In the genomic region with DNA sequence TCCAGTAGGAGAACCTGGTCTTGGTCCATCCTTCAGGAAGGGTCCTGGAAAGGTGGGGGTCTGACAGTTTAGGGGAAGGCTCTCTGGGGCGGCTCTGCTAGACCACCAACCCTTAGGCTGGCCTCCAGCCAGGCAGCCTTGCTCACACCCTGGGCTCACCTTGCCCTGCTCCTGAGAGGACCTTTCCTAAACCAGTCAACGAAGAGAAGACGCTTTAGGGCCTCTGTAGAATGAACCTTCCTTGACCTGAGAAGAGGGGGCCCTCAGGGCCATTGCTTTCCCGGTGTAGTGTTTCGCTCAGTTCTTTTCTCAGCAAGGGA, we compare ENCODE assay signal across 1 cellular context.
TF ChIP-seq lines count a peak whose summit lies in the region.

No MANE protein-coding gene starts in this region.

TF ChIP-seq in GM23338, 12 proteins besides CTCF, POLR2A, EP300 and RAD21:
- no peak for TF ChIP-seq ZNF114 (CRISPR knock-in tag; IDR thresholded peaks at IDR 0.05)
- TF ChIP-seq EZH2 (IDR thresholded peaks at IDR 0.05; ENCODE audit: low read depth, unreplicated experiment): no peak
- TF ChIP-seq, protein P1, sequence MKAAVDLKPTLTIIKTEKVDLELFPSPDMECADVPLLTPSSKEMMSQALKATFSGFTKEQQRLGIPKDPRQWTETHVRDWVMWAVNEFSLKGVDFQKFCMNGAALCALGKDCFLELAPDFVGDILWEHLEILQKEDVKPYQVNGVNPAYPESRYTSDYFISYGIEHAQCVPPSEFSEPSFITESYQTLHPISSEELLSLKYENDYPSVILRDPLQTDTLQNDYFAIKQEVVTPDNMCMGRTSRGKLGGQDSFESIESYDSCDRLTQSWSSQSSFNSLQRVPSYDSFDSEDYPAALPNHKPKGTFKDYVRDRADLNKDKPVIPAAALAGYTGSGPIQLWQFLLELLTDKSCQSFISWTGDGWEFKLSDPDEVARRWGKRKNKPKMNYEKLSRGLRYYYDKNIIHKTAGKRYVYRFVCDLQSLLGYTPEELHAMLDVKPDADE (IDR thresholded peaks at IDR 0.05): no peak
- TF ChIP-seq, protein P2, sequence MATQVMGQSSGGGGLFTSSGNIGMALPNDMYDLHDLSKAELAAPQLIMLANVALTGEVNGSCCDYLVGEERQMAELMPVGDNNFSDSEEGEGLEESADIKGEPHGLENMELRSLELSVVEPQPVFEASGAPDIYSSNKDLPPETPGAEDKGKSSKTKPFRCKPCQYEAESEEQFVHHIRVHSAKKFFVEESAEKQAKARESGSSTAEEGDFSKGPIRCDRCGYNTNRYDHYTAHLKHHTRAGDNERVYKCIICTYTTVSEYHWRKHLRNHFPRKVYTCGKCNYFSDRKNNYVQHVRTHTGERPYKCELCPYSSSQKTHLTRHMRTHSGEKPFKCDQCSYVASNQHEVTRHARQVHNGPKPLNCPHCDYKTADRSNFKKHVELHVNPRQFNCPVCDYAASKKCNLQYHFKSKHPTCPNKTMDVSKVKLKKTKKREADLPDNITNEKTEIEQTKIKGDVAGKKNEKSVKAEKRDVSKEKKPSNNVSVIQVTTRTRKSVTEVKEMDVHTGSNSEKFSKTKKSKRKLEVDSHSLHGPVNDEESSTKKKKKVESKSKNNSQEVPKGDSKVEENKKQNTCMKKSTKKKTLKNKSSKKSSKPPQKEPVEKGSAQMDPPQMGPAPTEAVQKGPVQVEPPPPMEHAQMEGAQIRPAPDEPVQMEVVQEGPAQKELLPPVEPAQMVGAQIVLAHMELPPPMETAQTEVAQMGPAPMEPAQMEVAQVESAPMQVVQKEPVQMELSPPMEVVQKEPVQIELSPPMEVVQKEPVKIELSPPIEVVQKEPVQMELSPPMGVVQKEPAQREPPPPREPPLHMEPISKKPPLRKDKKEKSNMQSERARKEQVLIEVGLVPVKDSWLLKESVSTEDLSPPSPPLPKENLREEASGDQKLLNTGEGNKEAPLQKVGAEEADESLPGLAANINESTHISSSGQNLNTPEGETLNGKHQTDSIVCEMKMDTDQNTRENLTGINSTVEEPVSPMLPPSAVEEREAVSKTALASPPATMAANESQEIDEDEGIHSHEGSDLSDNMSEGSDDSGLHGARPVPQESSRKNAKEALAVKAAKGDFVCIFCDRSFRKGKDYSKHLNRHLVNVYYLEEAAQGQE (IDR thresholded peaks at IDR 0.05; ENCODE audit: unreplicated experiment): no peak
- no peak for TF ChIP-seq JUNB (IDR thresholded peaks at IDR 0.05; ENCODE audit: unreplicated experiment)
- TF ChIP-seq CREB1 (CRISPR knock-in tag; IDR thresholded peaks at IDR 0.05; ENCODE audit: low read depth): no peak
- TF ChIP-seq, protein P3, sequence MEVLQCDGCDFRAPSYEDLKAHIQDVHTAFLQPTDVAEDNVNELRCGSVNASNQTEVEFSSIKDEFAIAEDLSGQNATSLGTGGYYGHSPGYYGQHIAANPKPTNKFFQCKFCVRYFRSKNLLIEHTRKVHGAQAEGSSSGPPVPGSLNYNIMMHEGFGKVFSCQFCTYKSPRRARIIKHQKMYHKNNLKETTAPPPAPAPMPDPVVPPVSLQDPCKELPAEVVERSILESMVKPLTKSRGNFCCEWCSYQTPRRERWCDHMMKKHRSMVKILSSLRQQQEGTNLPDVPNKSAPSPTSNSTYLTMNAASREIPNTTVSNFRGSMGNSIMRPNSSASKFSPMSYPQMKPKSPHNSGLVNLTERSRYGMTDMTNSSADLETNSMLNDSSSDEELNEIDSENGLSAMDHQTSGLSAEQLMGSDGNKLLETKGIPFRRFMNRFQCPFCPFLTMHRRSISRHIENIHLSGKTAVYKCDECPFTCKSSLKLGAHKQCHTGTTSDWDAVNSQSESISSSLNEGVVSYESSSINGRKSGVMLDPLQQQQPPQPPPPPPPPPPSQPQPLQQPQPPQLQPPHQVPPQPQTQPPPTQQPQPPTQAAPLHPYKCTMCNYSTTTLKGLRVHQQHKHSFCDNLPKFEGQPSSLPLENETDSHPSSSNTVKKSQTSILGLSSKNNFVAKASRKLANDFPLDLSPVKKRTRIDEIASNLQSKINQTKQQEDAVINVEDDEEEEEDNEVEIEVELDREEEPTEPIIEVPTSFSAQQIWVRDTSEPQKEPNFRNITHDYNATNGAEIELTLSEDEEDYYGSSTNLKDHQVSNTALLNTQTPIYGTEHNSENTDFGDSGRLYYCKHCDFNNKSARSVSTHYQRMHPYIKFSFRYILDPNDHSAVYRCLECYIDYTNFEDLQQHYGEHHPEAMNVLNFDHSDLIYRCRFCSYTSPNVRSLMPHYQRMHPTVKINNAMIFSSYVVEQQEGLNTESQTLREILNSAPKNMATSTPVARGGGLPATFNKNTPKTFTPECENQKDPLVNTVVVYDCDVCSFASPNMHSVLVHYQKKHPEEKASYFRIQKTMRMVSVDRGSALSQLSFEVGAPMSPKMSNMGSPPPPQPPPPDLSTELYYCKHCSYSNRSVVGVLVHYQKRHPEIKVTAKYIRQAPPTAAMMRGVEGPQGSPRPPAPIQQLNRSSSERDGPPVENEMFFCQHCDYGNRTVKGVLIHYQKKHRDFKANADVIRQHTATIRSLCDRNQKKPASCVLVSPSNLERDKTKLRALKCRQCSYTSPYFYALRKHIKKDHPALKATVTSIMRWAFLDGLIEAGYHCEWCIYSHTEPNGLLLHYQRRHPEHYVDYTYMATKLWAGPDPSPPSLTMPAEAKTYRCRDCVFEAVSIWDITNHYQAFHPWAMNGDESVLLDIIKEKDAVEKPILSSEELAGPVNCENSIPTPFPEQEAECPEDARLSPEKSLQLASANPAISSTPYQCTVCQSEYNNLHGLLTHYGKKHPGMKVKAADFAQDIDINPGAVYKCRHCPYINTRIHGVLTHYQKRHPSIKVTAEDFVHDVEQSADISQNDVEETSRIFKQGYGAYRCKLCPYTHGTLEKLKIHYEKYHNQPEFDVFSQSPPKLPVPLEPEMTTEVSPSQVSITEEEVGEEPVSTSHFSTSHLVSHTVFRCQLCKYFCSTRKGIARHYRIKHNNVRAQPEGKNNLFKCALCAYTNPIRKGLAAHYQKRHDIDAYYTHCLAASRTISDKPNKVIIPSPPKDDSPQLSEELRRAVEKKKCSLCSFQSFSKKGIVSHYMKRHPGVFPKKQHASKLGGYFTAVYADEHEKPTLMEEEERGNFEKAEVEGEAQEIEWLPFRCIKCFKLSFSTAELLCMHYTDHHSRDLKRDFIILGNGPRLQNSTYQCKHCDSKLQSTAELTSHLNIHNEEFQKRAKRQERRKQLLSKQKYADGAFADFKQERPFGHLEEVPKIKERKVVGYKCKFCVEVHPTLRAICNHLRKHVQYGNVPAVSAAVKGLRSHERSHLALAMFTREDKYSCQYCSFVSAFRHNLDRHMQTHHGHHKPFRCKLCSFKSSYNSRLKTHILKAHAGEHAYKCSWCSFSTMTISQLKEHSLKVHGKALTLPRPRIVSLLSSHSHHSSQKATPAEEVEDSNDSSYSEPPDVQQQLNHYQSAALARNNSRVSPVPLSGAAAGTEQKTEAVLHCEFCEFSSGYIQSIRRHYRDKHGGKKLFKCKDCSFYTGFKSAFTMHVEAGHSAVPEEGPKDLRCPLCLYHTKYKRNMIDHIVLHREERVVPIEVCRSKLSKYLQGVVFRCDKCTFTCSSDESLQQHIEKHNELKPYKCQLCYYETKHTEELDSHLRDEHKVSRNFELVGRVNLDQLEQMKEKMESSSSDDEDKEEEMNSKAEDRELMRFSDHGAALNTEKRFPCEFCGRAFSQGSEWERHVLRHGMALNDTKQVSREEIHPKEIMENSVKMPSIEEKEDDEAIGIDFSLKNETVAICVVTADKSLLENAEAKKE (CRISPR knock-in tag; IDR thresholded peaks at IDR 0.05): no peak
- TF ChIP-seq POLR2AphosphoS5 (IDR thresholded peaks at IDR 0.05; ENCODE audit: low read depth): no peak
- TF ChIP-seq NANOG (IDR thresholded peaks at IDR 0.05; ENCODE audit: borderline replicate concordance): no peak
- no peak for TF ChIP-seq STAT1 (IDR thresholded peaks at IDR 0.05; ENCODE audit: unreplicated experiment)
